Comparison of ENCODE assay signal across 1 cellular context in the genomic region with DNA sequence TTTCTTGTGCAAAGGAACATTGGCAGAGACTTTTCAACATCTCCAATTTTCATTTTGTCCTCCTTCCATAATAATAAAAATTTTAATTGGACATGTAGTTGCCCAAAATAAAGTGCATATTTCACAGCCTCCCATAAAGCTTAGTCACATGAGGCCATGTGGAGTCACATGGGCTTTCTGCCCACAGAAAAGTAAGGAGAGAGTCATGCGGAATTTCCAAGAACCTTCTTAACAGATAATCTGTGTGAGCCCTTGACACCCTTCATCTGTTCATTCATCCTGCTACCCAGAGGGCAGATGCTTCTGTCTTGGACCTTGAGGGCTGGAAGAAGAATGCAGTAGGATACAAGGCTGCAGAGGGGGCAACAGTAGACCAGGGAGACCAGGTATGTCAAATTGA.
TF ChIP-seq lines count a peak whose summit lies in the region.

No MANE protein-coding gene starts in this region.

TF ChIP-seq in K562, 482 proteins besides CTCF, POLR2A, EP300 and RAD21 (continued from another document and continues in another):
- no peak for TF ChIP-seq ZNF740 (CRISPR knock-in tag; IDR thresholded peaks at IDR 0.05)
- no peak for TF ChIP-seq ZNF740 (tag; IDR thresholded peaks at IDR 0.05)
- no peak for TF ChIP-seq KLF16 (IDR thresholded peaks at IDR 0.05)
- TF ChIP-seq, protein P1, sequence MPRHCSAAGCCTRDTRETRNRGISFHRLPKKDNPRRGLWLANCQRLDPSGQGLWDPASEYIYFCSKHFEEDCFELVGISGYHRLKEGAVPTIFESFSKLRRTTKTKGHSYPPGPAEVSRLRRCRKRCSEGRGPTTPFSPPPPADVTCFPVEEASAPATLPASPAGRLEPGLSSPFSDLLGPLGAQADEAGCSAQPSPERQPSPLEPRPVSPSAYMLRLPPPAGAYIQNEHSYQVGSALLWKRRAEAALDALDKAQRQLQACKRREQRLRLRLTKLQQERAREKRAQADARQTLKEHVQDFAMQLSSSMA (CRISPR knock-in tag; IDR thresholded peaks at IDR 0.05): no peak
- TF ChIP-seq CBX8 (IDR thresholded peaks at IDR 0.05; ENCODE audit: borderline replicate concordance, extremely low read depth, low read depth, low read length, poor library complexity, severe bottlenecking): no peak
- TF ChIP-seq DACH1 (IDR thresholded peaks at IDR 0.05; ENCODE audit: partially characterized antibody): no peak
- TF ChIP-seq E2F4 (CRISPR knock-in tag; IDR thresholded peaks at IDR 0.05; ENCODE audit: low read depth): no peak
- TF ChIP-seq, protein P2, sequence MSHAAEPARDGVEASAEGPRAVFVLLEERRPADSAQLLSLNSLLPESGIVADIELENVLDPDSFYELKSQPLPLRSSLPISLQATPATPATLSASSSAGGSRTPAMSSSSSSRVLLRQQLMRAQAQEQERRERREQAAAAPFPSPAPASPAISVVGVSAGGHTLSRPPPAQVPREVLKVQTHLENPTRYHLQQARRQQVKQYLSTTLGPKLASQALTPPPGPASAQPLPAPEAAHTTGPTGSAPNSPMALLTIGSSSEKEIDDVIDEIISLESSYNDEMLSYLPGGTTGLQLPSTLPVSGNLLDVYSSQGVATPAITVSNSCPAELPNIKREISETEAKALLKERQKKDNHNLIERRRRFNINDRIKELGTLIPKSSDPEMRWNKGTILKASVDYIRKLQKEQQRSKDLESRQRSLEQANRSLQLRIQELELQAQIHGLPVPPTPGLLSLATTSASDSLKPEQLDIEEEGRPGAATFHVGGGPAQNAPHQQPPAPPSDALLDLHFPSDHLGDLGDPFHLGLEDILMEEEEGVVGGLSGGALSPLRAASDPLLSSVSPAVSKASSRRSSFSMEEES (CRISPR knock-in tag; IDR thresholded peaks at IDR 0.05): peak; percentile 11; the same call in 1 of the 2 replicates
- TF ChIP-seq, protein P3, sequence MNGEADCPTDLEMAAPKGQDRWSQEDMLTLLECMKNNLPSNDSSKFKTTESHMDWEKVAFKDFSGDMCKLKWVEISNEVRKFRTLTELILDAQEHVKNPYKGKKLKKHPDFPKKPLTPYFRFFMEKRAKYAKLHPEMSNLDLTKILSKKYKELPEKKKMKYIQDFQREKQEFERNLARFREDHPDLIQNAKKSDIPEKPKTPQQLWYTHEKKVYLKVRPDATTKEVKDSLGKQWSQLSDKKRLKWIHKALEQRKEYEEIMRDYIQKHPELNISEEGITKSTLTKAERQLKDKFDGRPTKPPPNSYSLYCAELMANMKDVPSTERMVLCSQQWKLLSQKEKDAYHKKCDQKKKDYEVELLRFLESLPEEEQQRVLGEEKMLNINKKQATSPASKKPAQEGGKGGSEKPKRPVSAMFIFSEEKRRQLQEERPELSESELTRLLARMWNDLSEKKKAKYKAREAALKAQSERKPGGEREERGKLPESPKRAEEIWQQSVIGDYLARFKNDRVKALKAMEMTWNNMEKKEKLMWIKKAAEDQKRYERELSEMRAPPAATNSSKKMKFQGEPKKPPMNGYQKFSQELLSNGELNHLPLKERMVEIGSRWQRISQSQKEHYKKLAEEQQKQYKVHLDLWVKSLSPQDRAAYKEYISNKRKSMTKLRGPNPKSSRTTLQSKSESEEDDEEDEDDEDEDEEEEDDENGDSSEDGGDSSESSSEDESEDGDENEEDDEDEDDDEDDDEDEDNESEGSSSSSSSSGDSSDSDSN (IDR thresholded peaks at IDR 0.05; ENCODE audit: borderline replicate concordance in 1 of 2, low read depth in 2 of 2, low read length in 2 of 2): no peak
- TF ChIP-seq BACH1 (tag; IDR thresholded peaks at IDR 0.05): no peak
- TF ChIP-seq L3MBTL2 (IDR thresholded peaks at IDR 0.05): peak; percentile 95
- TF ChIP-seq USF2 (CRISPR knock-in tag; IDR thresholded peaks at IDR 0.05): peak; percentile 91
- TF ChIP-seq USF1 (CRISPR knock-in tag; IDR thresholded peaks at IDR 0.05): peak; percentile 79
- TF ChIP-seq SIX5 (IDR thresholded peaks at IDR 0.05; ENCODE audit: borderline replicate concordance in 1 of 2, insufficient read depth in 1 of 2, low read depth in 1 of 2, low read length in 2 of 2): no peak
- no peak for TF ChIP-seq MAX (CRISPR knock-in tag; IDR thresholded peaks at IDR 0.05)
- no peak for TF ChIP-seq TBL1XR1 (IDR thresholded peaks at IDR 0.05; ENCODE audit: low read length in 2 of 2)
- TF ChIP-seq MNT (conservative IDR thresholded peaks at IDR 0.05): no peak
- TF ChIP-seq ZNF311 (CRISPR knock-in tag; IDR thresholded peaks at IDR 0.05): no peak
- TF ChIP-seq STAT5B (CRISPR knock-in tag; IDR thresholded peaks at IDR 0.05): no peak
- TF ChIP-seq, protein P4, sequence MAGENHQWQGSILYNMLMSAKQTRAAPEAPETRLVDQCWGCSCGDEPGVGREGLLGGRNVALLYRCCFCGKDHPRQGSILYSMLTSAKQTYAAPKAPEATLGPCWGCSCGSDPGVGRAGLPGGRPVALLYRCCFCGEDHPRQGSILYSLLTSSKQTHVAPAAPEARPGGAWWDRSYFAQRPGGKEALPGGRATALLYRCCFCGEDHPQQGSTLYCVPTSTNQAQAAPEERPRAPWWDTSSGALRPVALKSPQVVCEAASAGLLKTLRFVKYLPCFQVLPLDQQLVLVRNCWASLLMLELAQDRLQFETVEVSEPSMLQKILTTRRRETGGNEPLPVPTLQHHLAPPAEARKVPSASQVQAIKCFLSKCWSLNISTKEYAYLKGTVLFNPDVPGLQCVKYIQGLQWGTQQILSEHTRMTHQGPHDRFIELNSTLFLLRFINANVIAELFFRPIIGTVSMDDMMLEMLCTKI (IDR thresholded peaks at IDR 0.05; ENCODE audit: partially characterized antibody): no peak
- no peak for TF ChIP-seq CBFB (CRISPR knock-in tag; IDR thresholded peaks at IDR 0.05)
- no peak for TF ChIP-seq NUFIP1 (IDR thresholded peaks at IDR 0.05; ENCODE audit: partially characterized antibody)
- no peak for TF ChIP-seq ZC3H8 (IDR thresholded peaks at IDR 0.05)
- no peak for TF ChIP-seq ARID3A (IDR thresholded peaks at IDR 0.05; ENCODE audit: borderline replicate concordance, low read depth, low read length)
- no peak for TF ChIP-seq ZNF263 (CRISPR knock-in tag; IDR thresholded peaks at IDR 0.05; ENCODE audit: borderline replicate concordance)
